In genomic region chr3:28326458-28326926, GRCh38 we compare ENCODE assay signal across 8 cellular contexts. TPM values are rescaled to one million over a fixed set of nuclear protein-coding genes. Genes with fewer than 3 reads are reported as not detected.
DNase-seq lines count a peak whose midpoint lies in the region; ATAC-seq and TF ChIP-seq lines count a peak whose summit lies in the region.

No MANE protein-coding gene starts in this region.

- POLR2A ChIA-PET in activated CD8-positive, alpha-beta T cell treated with anti-CD3 and anti-CD28 coated beads, Interleukin-2, amount 10 ng/mL, durations not matched to agents 7 days and 5 days (lab: Charles Lee): interaction anchor here (0.7 to 4.0 kb wide), 4 partner anchors 9 to 615 kb away, joined by 3 to 23 read pairs (median 3); partner anchors contain the start of genes AZI2 and ZCWPW2
- POLR2A ChIA-PET in RWPE1 (lab: Yijun Ruan, JAX; ENCODE audit: low non-redundant PET): no interaction called here

- peaks cover 0 to 4% (median 0%) of the 10 kb centered on the region in 4 donors for H3K4me1 ChIP-seq in sigmoid colon

- peaks cover 37% of the 10 kb centered on the region for H3K36me3 Mint-ChIP-seq in activated CD8-positive, alpha-beta T cell treated with anti-CD3 and anti-CD28 coated beads, Interleukin-2, amount 10 ng/mL, durations not matched to agents 7 days and 5 days (ENCODE audit: low read depth)

- ATAC-seq in HG03097 (IDR thresholded peaks at IDR 0.05; ENCODE audit: low FRiP score, unreplicated experiment): peak; percentile 70
- ATAC-seq in activated CD8-positive, alpha-beta T cell treated with anti-CD3 and anti-CD28 coated beads, Interleukin-2, amount 10 ng/mL, durations not matched to agents 7 days and 5 days: peak; percentile 89

- H3K27me3 Mint-ChIP-seq in activated CD8-positive, alpha-beta T cell treated with anti-CD3 and anti-CD28 coated beads, Interleukin-2, amount 10 ng/mL, durations not matched to agents 7 days and 5 days (ENCODE audit: low read depth): no peaks in the 10 kb centered on the region

- no peak for TF ChIP-seq POLR2A in sigmoid colon (IDR thresholded peaks at IDR 0.05)

- no peaks in the 10 kb centered on the region for H3K9me3 ChIP-seq in sigmoid colon

- H3K4me3 Mint-ChIP-seq in activated CD8-positive, alpha-beta T cell treated with anti-CD3 and anti-CD28 coated beads, Interleukin-2, amount 10 ng/mL, durations not matched to agents 7 days and 5 days: peak overlapping the region; percentile 25

- H3K4me3 ChIP-seq in sigmoid colon: no peak overlapping the region

- DNase-seq in activated T-cell treated with anti-CD3 and anti-CD28 coated beads for 24 hours (ENCODE audit: low read depth) (peak; percentile 24), activated T-cell treated with anti-CD3 and anti-CD28 coated beads for 4 hours (no peak), sigmoid colon (no peak), OCI-M2 (lab: John Stamatoyannopoulos, UW; ENCODE audit: unreplicated experiment) (no peak), RWPE1 (ENCODE audit: low spot score) (no peak)
- DNase-seq in activated CD8-positive, alpha-beta T cell treated with anti-CD3 and anti-CD28 coated beads, Interleukin-2, amount 10 ng/mL, durations not matched to agents 7 days and 5 days: peak; percentile 62
- peak; percentile 37 for DNase-seq in stimulated activated CD8-positive, alpha-beta memory T cell treated with anti-CD3 and anti-CD28 coated beads, Interleukin-4, amount 100 ng/mL, for 48 hours

- H3K27ac Mint-ChIP-seq in activated CD8-positive, alpha-beta T cell treated with anti-CD3 and anti-CD28 coated beads, Interleukin-2, amount 10 ng/mL, durations not matched to agents 7 days and 5 days: peak overlapping the region; percentile 61

- peaks cover 0 to 72% (median 3%) of the 10 kb centered on the region in 4 donors for H3K36me3 ChIP-seq in sigmoid colon

- intact Hi-C loops in sigmoid colon (cut with DNase I): loop anchor here (2.0 to 10.0 kb wide), 3 partner anchors 616 to 1192 kb away; no protein-coding TSS in a partner anchor

- H3K27me3 ChIP-seq in sigmoid colon: no peaks in the 10 kb centered on the region

- no peak for TF ChIP-seq CTCF in sigmoid colon (IDR thresholded peaks at IDR 0.05)
- TF ChIP-seq CTCF in RWPE1 (conservative IDR thresholded peaks at IDR 0.05; ENCODE audit: low read depth): no peak

- H3K4me1 Mint-ChIP-seq in activated CD8-positive, alpha-beta T cell treated with anti-CD3 and anti-CD28 coated beads, Interleukin-2, amount 10 ng/mL, durations not matched to agents 7 days and 5 days (ENCODE audit: low read depth): peaks cover 35% of the 10 kb centered on the region

- TF ChIP-seq EP300 in sigmoid colon (IDR thresholded peaks at IDR 0.05): no peak

- H3K27ac ChIP-seq in sigmoid colon (no peak overlapping the region), RWPE1 (no peak overlapping the region)

- CTCF ChIA-PET in activated CD8-positive, alpha-beta T cell treated with anti-CD3 and anti-CD28 coated beads, Interleukin-2, amount 10 ng/mL, durations not matched to agents 7 days and 5 days (lab: Charles Lee): interaction anchor here (1.0 to 4.6 kb wide), 13 partner anchors 8 to 646 kb away, joined by 3 to 66 read pairs (median 4); partner anchors contain the start of genes AZI2, EOMES and ZCWPW2
- CTCF ChIA-PET in RWPE1 (lab: Yijun Ruan, JAX): no interaction called here

- WGBS in sigmoid colon, 2 donors: 66 to 67% methylated on average over 2 of the region's 2 CpGs

- H3K9me3 Mint-ChIP-seq in activated CD8-positive, alpha-beta T cell treated with anti-CD3 and anti-CD28 coated beads, Interleukin-2, amount 10 ng/mL, durations not matched to agents 7 days and 5 days (ENCODE audit: insufficient read depth): no peaks in the 10 kb centered on the region

RNA-seq across cellular contexts. Expression of gene ZCWPW2, which starts 22.0 kb away (rescaled TPM):
- total RNA-seq in activated CD8-positive, alpha-beta T cell treated with anti-CD3 and anti-CD28 coated beads, Interleukin-2, amount 10 ng/mL, durations not matched to agents 7 days and 5 days: under 1 TPM; 0.31 to 0.42 TPM
- total RNA-seq in sigmoid colon: 1 to 10 TPM; 1.2 to 6.4 (median 3.0) TPM
- under 1 TPM in 2 of 3 donors, not detected in 1; 0.25 to 0.92 TPM for polyA plus RNA-seq in sigmoid colon

RNA-seq across cellular contexts. Expression of gene AZI2, which starts 22.1 kb away (rescaled TPM):
- 10 to 100 TPM; 52.0 to 55.3 TPM for total RNA-seq in activated CD8-positive, alpha-beta T cell treated with anti-CD3 and anti-CD28 coated beads, Interleukin-2, amount 10 ng/mL, durations not matched to agents 7 days and 5 days
- 10 to 100 TPM; 54.0 to 87.0 (median 63.7) TPM for total RNA-seq in sigmoid colon
- polyA plus RNA-seq in sigmoid colon: 10 to 100 TPM; 25.0 to 51.1 (median 50.9) TPM

Comparison
In these comparisons a context has a peak if more than half of its experiments do, and no peak if none do; other contexts are left out.
1. DNase-seq: peak in activated T-cell treated with anti-CD3 and anti-CD28 coated beads for 24 hours (single experiment), activated CD8-positive, alpha-beta T cell treated with anti-CD3 and anti-CD28 coated beads, Interleukin-2, amount 10 ng/mL, durations not matched to agents 7 days and 5 days (single experiment) and stimulated activated CD8-positive, alpha-beta memory T cell treated with anti-CD3 and anti-CD28 coated beads, Interleukin-4, amount 100 ng/mL, for 48 hours (single experiment); none in activated T-cell treated with anti-CD3 and anti-CD28 coated beads for 4 hours (single experiment), sigmoid colon (single experiment), OCI-M2 (single experiment) and RWPE1 (single experiment).